8 cellular contexts compared by ENCODE assay signal in the genomic region with DNA sequence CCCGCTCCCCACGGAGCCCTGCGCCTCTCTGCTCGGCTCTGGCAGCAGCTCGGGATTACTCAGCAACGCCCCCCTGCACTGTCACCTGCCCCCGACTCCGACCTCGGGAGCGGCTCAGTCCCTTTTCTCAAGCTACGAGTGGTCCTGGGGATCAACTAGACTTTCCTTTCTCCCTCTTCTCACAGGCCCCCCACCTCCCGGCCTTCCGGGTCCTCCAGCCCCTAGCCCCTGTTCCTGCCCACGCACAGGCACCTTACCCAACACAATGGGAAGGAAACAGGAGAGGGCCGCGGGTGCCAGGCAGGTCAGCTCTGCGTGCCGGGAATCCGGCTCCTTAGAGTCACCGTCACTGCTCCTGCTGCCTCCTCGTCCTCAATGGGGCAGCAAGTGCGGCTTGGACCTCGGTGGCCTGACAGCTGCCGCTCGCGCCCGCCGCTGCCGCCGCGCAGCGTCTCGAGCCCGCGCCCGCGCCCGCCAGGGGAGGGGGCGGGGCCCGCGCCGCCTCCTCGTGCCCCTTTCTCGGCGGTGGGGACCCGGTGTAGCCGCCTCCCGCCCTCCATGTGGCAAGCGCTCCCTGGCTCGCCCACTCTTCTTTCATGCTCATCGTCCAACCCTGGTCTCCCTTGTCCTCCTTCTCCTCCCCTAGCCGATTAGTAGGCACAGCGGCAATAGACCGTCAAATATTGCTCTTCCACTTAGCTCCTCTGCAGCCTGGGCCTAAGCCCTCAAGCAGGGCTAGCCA. TPM values are rescaled to one million over a fixed set of nuclear protein-coding genes. Genes with fewer than 3 reads are reported as not detected.
DNase-seq lines count a peak whose midpoint lies in the region; ATAC-seq and TF ChIP-seq lines count a peak whose summit lies in the region.

A gene with protein sequence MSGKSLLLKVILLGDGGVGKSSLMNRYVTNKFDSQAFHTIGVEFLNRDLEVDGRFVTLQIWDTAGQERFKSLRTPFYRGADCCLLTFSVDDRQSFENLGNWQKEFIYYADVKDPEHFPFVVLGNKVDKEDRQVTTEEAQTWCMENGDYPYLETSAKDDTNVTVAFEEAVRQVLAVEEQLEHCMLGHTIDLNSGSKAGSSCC (minus strand): TSS at position 455 of the 742 bp plus-strand sequence. CDS start 6,473 bp downstream, outside the sequence.

- no peaks in the 10 kb centered on the region for H3K9me3 Mint-ChIP-seq in stimulated activated naive CD8-positive, alpha-beta T cell treated with anti-CD3 and anti-CD28 coated beads, Interleukin-15, amount 100 ng/mL, for 72 hours

- TF ChIP-seq POLR2A in esophagus squamous epithelium (IDR thresholded peaks at IDR 0.05), result no peak

- intact Hi-C loops in esophagus squamous epithelium (cut with DNase I), result no loop called here

- H3K27ac Mint-ChIP-seq in stimulated activated naive CD8-positive, alpha-beta T cell treated with anti-CD3 and anti-CD28 coated beads, Interleukin-15, amount 100 ng/mL, for 72 hours, result peak within 1 kb of the TSS; percentile 27 to 62

- H3K4me1 Mint-ChIP-seq in stimulated activated naive CD8-positive, alpha-beta T cell treated with anti-CD3 and anti-CD28 coated beads, Interleukin-15, amount 100 ng/mL, for 72 hours, result peaks cover 12% of the 10 kb centered on the region

- peak within 1 kb of the TSS; percentile 84 to 88 for H3K4me3 Mint-ChIP-seq in stimulated activated naive CD8-positive, alpha-beta T cell treated with anti-CD3 and anti-CD28 coated beads, Interleukin-15, amount 100 ng/mL, for 72 hours

- peak within 1 kb of the TSS in 3 of 4 donors; percentile 55 to 81 (median 79) for H3K27ac ChIP-seq in esophagus squamous epithelium

- no peaks in the 10 kb centered on the region for H3K36me3 ChIP-seq in esophagus squamous epithelium

- no peaks in the 10 kb centered on the region for H3K9me3 ChIP-seq in esophagus squamous epithelium

- peaks cover 9% of the 10 kb centered on the region for H3K27me3 Mint-ChIP-seq in stimulated activated naive CD8-positive, alpha-beta T cell treated with anti-CD3 and anti-CD28 coated beads, Interleukin-15, amount 100 ng/mL, for 72 hours

- peaks cover 0 to 3% (median 0%) of the 10 kb centered on the region in 4 donors for H3K27me3 ChIP-seq in esophagus squamous epithelium

- H3K4me1 ChIP-seq in esophagus squamous epithelium, result peaks cover 0 to 5% (median 0%) of the 10 kb centered on the region in 3 donors

- no peak for TF ChIP-seq CTCF in esophagus squamous epithelium (IDR thresholded peaks at IDR 0.05)

- DNase-seq in A172 (ENCODE audit: low spot score) (peak; percentile 10), NCI-H226 (peak; percentile 30), esophagus squamous epithelium (lab: John Stamatoyannopoulos, UW) (no peak), myocyte (ENCODE audit: low read depth) (peak; percentile 36)
- DNase-seq in activated T-cell treated with anti-CD3 and anti-CD28 coated beads, Interleukin-2, amount 50 U/mL, for 48 hours, result peak; percentile 61 to 76
- DNase-seq in stimulated activated naive CD8-positive, alpha-beta T cell treated with anti-CD3 and anti-CD28 coated beads, Interleukin-15, amount 100 ng/mL, for 72 hours, result peak; percentile 60 to 69

- H3K4me3 ChIP-seq in esophagus squamous epithelium, result peak within 1 kb of the TSS; percentile 32 to 71 (median 55)

- 0 to 19% methylated on average over 9 to 20 of the region's 54 CpGs for WGBS in esophagus squamous epithelium, 2 donors

- peak; percentile 88 for ATAC-seq in GM18519 (IDR thresholded peaks at IDR 0.05; ENCODE audit: low FRiP score, unreplicated experiment)
- peak; percentile 95 for ATAC-seq in HG03066 (IDR thresholded peaks at IDR 0.05; ENCODE audit: low read depth, unreplicated experiment)
- ATAC-seq in stimulated activated naive CD8-positive, alpha-beta T cell treated with anti-CD3 and anti-CD28 coated beads, Interleukin-15, amount 100 ng/mL, for 72 hours, result peak; percentile 98

RNA-seq across cellular contexts. Expression of the gene that starts here (rescaled TPM):
- 0.96 and 3.3 TPM in 2 replicates for total RNA-seq in A172 (2014; rRNA removed; shearing (Covaris generic))
- total RNA-seq in esophagus squamous epithelium (1 to 10 TPM in 1 of 4 donors, under 1 TPM in 2, not detected in 1; 0.23 to 3.8 (median 0.35) TPM), myocyte (2.1 and 2.9 TPM in 2 replicates)
- 0.26 TPM for polyA plus RNA-seq in myocyte (2012)
